17 cellular contexts compared by ENCODE assay signal in genomic region chr4:150664935-150665334, GRCh38.
DNase-seq lines count a peak whose midpoint lies in the region; ATAC-seq, FAIRE-seq and TF ChIP-seq lines count a peak whose summit lies in the region.
"Had no signal": no experiment of that assay in that cellular context is flagged by ENCODE, and none has a peak within 500 bp of the region (broad histone marks: within the 10 kb centered on the region; RNA-seq: fewer than 3 reads in every experiment).

No MANE protein-coding gene starts in this region.

- CTCF ChIA-PET in A549 (lab: Yijun Ruan, JAX) (interaction anchor here (1.8 kb wide), 1 partner anchor 10 kb away, joined by 5 read pairs; no protein-coding TSS in a partner anchor), IMR-90 (lab: Yijun Ruan, JAX) (no interaction called here), K562 (lab: Yijun Ruan, JAX; ENCODE audit: low intra/inter-chr PET ratio) (no interaction called here), HEK293T (lab: Yijun Ruan, JAX) (no interaction called here)

- H3K9me3 ChIP-seq in A549: no peaks in the 10 kb centered on the region
- H3K9me3 ChIP-seq in IMR-90 (ENCODE audit: control insufficient read depth, insufficient read depth, low read length): no peaks in the 10 kb centered on the region
- no peaks in the 10 kb centered on the region for H3K9me3 ChIP-seq in K562 (replicated peaks; ENCODE audit: control insufficient read depth, insufficient read depth, low read depth, low read length)
- H3K9me3 ChIP-seq: thyroid gland had no signal

- no peak overlapping the region for H3K23ac ChIP-seq in IMR-90 (ENCODE audit: low read depth, low read length)

- no peak overlapping the region for H2AK9ac ChIP-seq in IMR-90 (replicated peaks; ENCODE audit: low read depth, low read length, poor library complexity)

- DNase-seq in A549 (ENCODE audit: low read depth in 1 of 2, low spot score in 1 of 2) (peak in 1 of 2 experiments; percentile 70), IMR-90 (no peak), K562 (ENCODE audit: extremely low read depth in 1 of 4, low spot score in 3 of 4) (no peak), glomerular endothelial cell (ENCODE audit: extremely low read depth, low read depth, low spot score) (peak; percentile 84), HEK293T (ENCODE audit: extremely low spot score) (no peak)
- no peak for DNase-seq in stimulated activated CD4-positive, alpha-beta T cell treated with anti-CD3 and anti-CD28 coated beads, Interleukin-2, amount 100 ng/mL, for 48 hours
- DNase-seq in activated CD4-positive, alpha-beta T cell treated with anti-CD3 and anti-CD28 coated beads for 4 hours: no peak
- DNase-seq: activated CD8-positive, alpha-beta memory T cell treated with anti-CD3 and anti-CD28 coated beads for 24 hours; activated effector memory CD4-positive, alpha-beta T cell treated with anti-CD3 and anti-CD28 coated beads, Interleukin-2, amount 50 U/mL, for 16 hours; anterior cingulate cortex; GDM1; NCI-H1092 treated with DMSO at 0.1 percent for 48 hours; NCI-H2227 treated with DMSO at 0.1 percent for 48 hours; right cardiac atrium; stimulated activated CD4-positive, alpha-beta T cell treated with anti-CD3 and anti-CD28 coated beads, Interleukin-4, amount 100 ng/mL, for 24 hours; thyroid gland had no signal

- ATAC-seq in A549 (peak; percentile 64 to 68; a peak in 5 of 6 replicates), IMR-90 (ENCODE audit: low read depth) (no peak), K562 (no peak), HG02678 (IDR thresholded peaks at IDR 0.05; ENCODE audit: unreplicated experiment) (no peak)
- ATAC-seq: right cardiac atrium had no signal

- no peak for TF ChIP-seq RAD21 in A549 (conservative IDR thresholded peaks at IDR 0.05 in 1 of 2, IDR thresholded peaks at IDR 0.05 in 1 of 2)
- no peak for TF ChIP-seq RAD21 in IMR-90 (IDR thresholded peaks at IDR 0.05; ENCODE audit: low read length)
- TF ChIP-seq RAD21 in K562 (CRISPR knock-in tag; conservative IDR thresholded peaks at IDR 0.05 in 1 of 2, IDR thresholded peaks at IDR 0.05 in 1 of 2): no peak

- H4K8ac ChIP-seq in IMR-90 (ENCODE audit: low read depth in 2 of 2, low read length in 2 of 2): no peak overlapping the region

- H2BK5ac ChIP-seq in IMR-90 (ENCODE audit: low read depth, low read length, poor library complexity, severe bottlenecking): no peak overlapping the region

- BruUV-seq in IMR-90 (replicated peaks; lab: Mats Ljungman, UMichigan) (no TSS peak), K562 (replicated peaks; lab: Mats Ljungman, UMichigan) (no TSS peak)

- H3K9me1 ChIP-seq in IMR-90 (ENCODE audit: insufficient read depth, low read length): no peaks in the 10 kb centered on the region
- H3K9me1 ChIP-seq in K562 (ENCODE audit: control insufficient read depth, insufficient read depth, low read length): no peaks in the 10 kb centered on the region

- H3K27ac ChIP-seq in A549: peak overlapping the region; percentile 61 to 64; a peak in 3 of 6 replicates
- H3K27ac ChIP-seq in IMR-90 (ENCODE audit: insufficient read depth, low read length): no peak overlapping the region
- H3K27ac ChIP-seq in K562 (ENCODE audit: extremely low read depth, low read depth, low read length): no peak overlapping the region
- H3K27ac ChIP-seq: thyroid gland had no signal

- TF ChIP-seq POLR2A in A549 (IDR thresholded peaks at IDR 0.05; ENCODE audit: low read length) (no peak), IMR-90 (IDR thresholded peaks at IDR 0.05; ENCODE audit: low read depth, low read length) (no peak), K562 (conservative IDR thresholded peaks at IDR 0.05) (no peak)

- no peak overlapping the region for H3K4ac ChIP-seq in IMR-90 (ENCODE audit: low read depth, low read length)

- H3K9ac ChIP-seq in IMR-90 (ENCODE audit: low read depth, low read length): no peak overlapping the region
- H3K9ac ChIP-seq in K562 (ENCODE audit: insufficient read depth in 1 of 2, low read depth in 2 of 2, low read length in 2 of 2): no peak overlapping the region

- H3K79me1 ChIP-seq in IMR-90 (ENCODE audit: low read depth in 1 of 2, low read length in 2 of 2): no peaks in the 10 kb centered on the region

- TF ChIP-seq EP300 in A549 (IDR thresholded peaks at IDR 0.05): 0 out of 5 replicates have a peak, but pooled peaks of 1 of the 2 experiments have one; percentile 18
- no peak for TF ChIP-seq EP300 in K562 (IDR thresholded peaks at IDR 0.05; ENCODE audit: low read length)

- H4K5ac ChIP-seq in IMR-90 (ENCODE audit: low read depth, low read length): no peak overlapping the region

- dilution Hi-C loops in IMR-90 (cut with HindIII; ENCODE audit: low sequenced_read_pairs, unreplicated experiment): no loop called here

- H3K4me3 ChIP-seq in A549 (no peak overlapping the region), IMR-90 (ENCODE audit: insufficient read depth, low read depth, low read length) (no peak overlapping the region), K562 (no peak overlapping the region)
- H3K4me3 ChIP-seq: thyroid gland had no signal

- H3K14ac ChIP-seq in IMR-90 (replicated peaks; ENCODE audit: low read depth, low read length): no peak overlapping the region

- no peaks in the 10 kb centered on the region for H4K20me1 ChIP-seq in IMR-90 (ENCODE audit: insufficient read depth, low read length)
- H4K20me1 ChIP-seq in K562 (replicated peaks; ENCODE audit: control insufficient read depth, insufficient read depth, low read length): no peaks in the 10 kb centered on the region

- H2AK5ac ChIP-seq in IMR-90 (ENCODE audit: low read depth, low read length): no peak overlapping the region

- H3K79me2 ChIP-seq in K562 (ENCODE audit: control insufficient read depth, insufficient read depth, low read length): no peaks in the 10 kb centered on the region

- no peak overlapping the region for H3K18ac ChIP-seq in IMR-90 (ENCODE audit: low read depth, low read length)

- no peak overlapping the region for H2BK120ac ChIP-seq in IMR-90 (ENCODE audit: low read depth, low read length)

- H3K4me1 ChIP-seq in A549: peaks cover 17% of the 10 kb centered on the region
- H3K4me1 ChIP-seq in IMR-90 (ENCODE audit: control insufficient read depth, insufficient read depth, low read length): no peaks in the 10 kb centered on the region
- no peaks in the 10 kb centered on the region for H3K4me1 ChIP-seq in K562 (replicated peaks in 1 of 2; ENCODE audit: control insufficient read depth in 2 of 2, insufficient read depth in 2 of 2, low read length in 2 of 2)
- H3K4me1 ChIP-seq: thyroid gland had no signal

- H4K91ac ChIP-seq in IMR-90 (ENCODE audit: insufficient read depth, low read depth, low read length): no peak overlapping the region

- in situ Hi-C loops in IMR-90 (cut with MboI; ENCODE audit: low sequenced_read_pairs): no loop called here
- in situ Hi-C loops in K562 (cut with MboI): no loop called here

- FAIRE-seq in A549 (lab: Jason Lieb, UNC): no peak
- FAIRE-seq in K562 (lab: Jason Lieb, UNC): no peak

- intact Hi-C loops in IMR-90 (cut with micrococcal nuclease): no loop called here
- intact Hi-C loops in K562 (cut with micrococcal nuclease): no loop called here

- H3K4me2 ChIP-seq in A549 (peak overlapping the region; percentile 47), IMR-90 (ENCODE audit: low read depth, low read length) (no peak overlapping the region), K562 (ENCODE audit: insufficient read depth, low read length) (no peak overlapping the region)

- no peaks in the 10 kb centered on the region for H3K36me3 ChIP-seq in IMR-90 (ENCODE audit: control insufficient read depth, insufficient read depth, low read length)
- H3K36me3 ChIP-seq in K562 (ENCODE audit: control insufficient read depth, insufficient read depth, low read length): no peaks in the 10 kb centered on the region
- H3K36me3 ChIP-seq: thyroid gland had no signal

- no peak overlapping the region for H2BK20ac ChIP-seq in IMR-90 (ENCODE audit: low read depth, low read length)

- 27% methylated on average over 2 of the region's 2 CpGs for WGBS in A549 (ENCODE audit: missing lambda C conversion rate)
- WGBS in IMR-90 (ENCODE audit: extremely low coverage in 2 of 2, insufficient read length in 1 of 2), 2 experiments: no CpG with 5 or more reads among the region's 2 CpGs
- 69% methylated on average over 2 of the region's 2 CpGs for WGBS in K562 (ENCODE audit: insufficient coverage, low coverage, missing lambda C conversion rate)

- H2BK15ac ChIP-seq in IMR-90 (ENCODE audit: low read depth, low read length): no peak overlapping the region

- POLR2A ChIA-PET in A549 (lab: Yijun Ruan, JAX): no interaction called here
- POLR2A ChIA-PET in IMR-90 (lab: Charles Lee; ENCODE audit: unreplicated experiment): no interaction called here
- POLR2A ChIA-PET in K562 (lab: Yijun Ruan, JAX): no interaction called here
- POLR2A ChIA-PET in HEK293T (lab: Yijun Ruan, JAX): no interaction called here

- H2AFZ ChIP-seq in IMR-90 (replicated peaks; ENCODE audit: low read length, poor library complexity) (no peak overlapping the region), K562 (ENCODE audit: low read depth, low read length) (no peak overlapping the region)

- no peaks in the 10 kb centered on the region for H3K27me3 ChIP-seq in IMR-90 (ENCODE audit: control insufficient read depth, insufficient read depth, low read length)
- H3K27me3 ChIP-seq in K562 (ENCODE audit: control insufficient read depth in 2 of 2, insufficient read depth in 2 of 2, low read length in 2 of 2): no peaks in the 10 kb centered on the region
- H3K27me3 ChIP-seq: thyroid gland had no signal

- TF ChIP-seq CTCF in A549 (IDR thresholded peaks at IDR 0.05): no peak
- no peak for TF ChIP-seq CTCF in IMR-90 (conservative IDR thresholded peaks at IDR 0.05; ENCODE audit: low read depth, low read length)
- no peak for TF ChIP-seq CTCF in K562 (IDR thresholded peaks at IDR 0.05 in 2 of 3, conservative IDR thresholded peaks at IDR 0.05 in 1 of 3; ENCODE audit: insufficient read depth in 2 of 3, low read depth in 1 of 3, low read length in 3 of 3)

- H3K56ac ChIP-seq in IMR-90 (ENCODE audit: extremely low read depth, insufficient read depth, low read length): no peak overlapping the region

TF ChIP-seq in IMR-90, 13 proteins besides CTCF, POLR2A, EP300 and RAD21:
- no peak for TF ChIP-seq RCOR1 (IDR thresholded peaks at IDR 0.05; ENCODE audit: insufficient replicate concordance, low read length)
- peak; percentile 78 for TF ChIP-seq CEBPB (IDR thresholded peaks at IDR 0.05; ENCODE audit: low read depth, low read length)

TF ChIP-seq in K562, 482 proteins besides CTCF, POLR2A, EP300 and RAD21:
- TF ChIP-seq CEBPG (CRISPR knock-in tag; IDR thresholded peaks at IDR 0.05): no peak
- TF ChIP-seq CEBPG (tag; conservative IDR thresholded peaks at IDR 0.05 in 1 of 2, IDR thresholded peaks at IDR 0.05 in 1 of 2): peak; percentile 30 to 44; a peak in 1 of 4 replicates
- no peak for TF ChIP-seq C11orf30 (IDR thresholded peaks at IDR 0.05; ENCODE audit: low read depth)
- peak; percentile 49 for TF ChIP-seq CEBPB (tag; IDR thresholded peaks at IDR 0.05)

TF ChIP-seq in HEK293T, 16 proteins besides CTCF, POLR2A, EP300 and RAD21 (continues in another document):
- TF ChIP-seq FOXA1 (IDR thresholded peaks at IDR 0.05) (no peak), LEF1 (IDR thresholded peaks at IDR 0.05; ENCODE audit: borderline replicate concordance) (no peak)

Comparison
In these comparisons a context has a peak if more than half of its experiments do, and no peak if none do; other contexts are left out.
1. ATAC-seq: peak in A549 (2 of 2); none in IMR-90 (single experiment), K562 (single experiment) and HG02678 (single experiment).
2. H3K27ac ChIP-seq: peak in A549 (2 of 2); none in IMR-90 (single experiment) and K562 (single experiment).
3. Of the 35 proteins assayed by ChIP-seq in both K562 and A549: peak only in K562: none; only in A549: JUNB; in both: CEBPB; in neither: 32; mixed calls (peak in some experiments, not most) for 1.